In the genomic region with DNA sequence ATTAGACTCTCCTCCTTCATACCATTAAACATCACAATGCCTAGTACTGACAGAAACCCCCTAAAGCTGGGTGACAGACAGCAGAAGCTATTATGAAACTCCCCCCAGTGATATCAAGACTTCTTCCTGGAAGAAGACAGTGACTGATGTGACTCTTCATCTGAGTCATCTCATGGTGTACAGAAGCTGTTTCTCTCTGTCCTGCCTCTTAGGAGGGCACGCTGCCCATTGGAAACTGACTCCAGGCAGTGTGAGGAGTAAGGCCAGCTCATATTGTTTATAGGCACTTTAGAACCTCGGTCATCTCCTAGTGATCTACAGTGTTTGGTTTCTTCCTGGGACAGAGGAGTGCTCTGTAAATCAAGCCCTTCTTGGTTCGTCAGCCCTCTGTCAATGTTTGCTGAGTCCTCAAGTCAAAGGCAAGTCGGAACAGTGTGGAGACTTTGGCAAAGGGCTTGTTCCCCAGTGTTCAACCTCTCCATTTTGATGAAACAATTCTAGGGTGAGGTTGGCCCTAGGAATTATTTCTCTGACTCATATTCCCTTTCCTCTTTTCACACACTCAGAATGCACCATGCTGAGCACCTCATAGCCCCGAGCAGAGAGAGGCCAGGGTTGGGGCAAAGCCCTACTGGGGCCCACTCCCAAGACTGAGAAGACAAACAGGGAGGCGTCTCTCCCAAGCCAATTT, we compare ENCODE assay signal across 10 cellular contexts.
A peak's percentile ranks its signal among the peaks of the same experiment; 100 is the strongest.
DNase-seq lines count a peak whose midpoint lies in the region; ATAC-seq and TF ChIP-seq lines count a peak whose summit lies in the region.
"Had no signal": no experiment of that assay in that cellular context is flagged by ENCODE, and none has a peak within 500 bp of the region (broad histone marks: within the 10 kb centered on the region; RNA-seq: fewer than 3 reads in every experiment).

No MANE protein-coding gene starts in this region.

- no peak for TF ChIP-seq POLR2A in right lobe of liver (IDR thresholded peaks at IDR 0.05)

- POLR2A ChIA-PET in GM10248 (lab: Yijun Ruan, JAX), result no interaction called here

- ATAC-seq in GM18867 (IDR thresholded peaks at IDR 0.05; ENCODE audit: unreplicated experiment), result no peak
- ATAC-seq in right lobe of liver, result no peak

- H3K36me3 ChIP-seq in right lobe of liver, result no peaks in the 10 kb centered on the region

- no peaks in the 10 kb centered on the region for H3K4me1 ChIP-seq in right lobe of liver

- no peaks in the 10 kb centered on the region for H3K27me3 ChIP-seq in right lobe of liver

- no peak overlapping the region for H3K27ac ChIP-seq in right lobe of liver
- H3K27ac ChIP-seq: coronary artery had no signal

- WGBS in right lobe of liver (ENCODE audit: insufficient coverage, low coverage, low lambda C conversion rate, missing lambda C conversion rate), result 50% methylated on average over 6 of the region's 6 CpGs

- no peaks in the 10 kb centered on the region for H3K9me3 ChIP-seq in right lobe of liver

- intact Hi-C loops in right lobe of liver (cut with DNase I), result no loop called here

- CTCF ChIA-PET in GM10248 (lab: Yijun Ruan, JAX), result interaction anchor here (1.4 kb wide), 1 partner anchor 15 kb away, joined by 3 read pairs; no protein-coding TSS in a partner anchor

- H3K4me3 ChIP-seq in LNCaP clone FGC (ENCODE audit: low read depth, low read length), result no peak overlapping the region
- H3K4me3 ChIP-seq in right lobe of liver, result no peak overlapping the region
- H3K4me3 ChIP-seq: coronary artery had no signal

- in situ Hi-C loops in Caki2 (cut with HindIII; ENCODE audit: low pct_unique_long_range_greater_than_20kb, low sequenced_read_pairs), result no loop called here

- TF ChIP-seq CTCF in LNCaP clone FGC (IDR thresholded peaks at IDR 0.05; ENCODE audit: control insufficient read depth, extremely low read depth, insufficient read depth) (no peak), GM10248 (IDR thresholded peaks at IDR 0.05; ENCODE audit: control extremely low read depth, extremely low read depth, low read depth, missing control alignments) (no peak), right lobe of liver (IDR thresholded peaks at IDR 0.05) (no peak)

- DNase-seq in Caki2 (ENCODE audit: low read depth) (peak; percentile 22), LNCaP clone FGC (ENCODE audit: low read depth) (peak; percentile 99), left kidney (ENCODE audit: low read depth, low spot score) (peak; percentile 43), SHP77 (lab: John Stamatoyannopoulos, UW) (no peak), GM10248 (ENCODE audit: extremely low spot score) (no peak), right lobe of liver (no peak)
- peak; percentile 54 to 57 for DNase-seq in activated T-cell treated with anti-CD3 and anti-CD28 coated beads, Interleukin-2, amount 50 U/mL, for 48 hours
- DNase-seq: activated CD4-positive, alpha-beta T cell treated with anti-CD3 and anti-CD28 coated beads for 4 hours had no signal

Comparison
In these comparisons a context has a peak if more than half of its experiments do, and no peak if none do; other contexts are left out.
1. DNase-seq: peak in Caki2 (single experiment), LNCaP clone FGC (single experiment), activated T-cell treated with anti-CD3 and anti-CD28 coated beads, Interleukin-2, amount 50 U/mL, for 48 hours (2 of 2) and left kidney (single experiment); none in SHP77 (0 of 2), GM10248 (single experiment) and right lobe of liver (0 of 3).